8 cellular contexts compared by ENCODE assay signal in the genomic region with DNA sequence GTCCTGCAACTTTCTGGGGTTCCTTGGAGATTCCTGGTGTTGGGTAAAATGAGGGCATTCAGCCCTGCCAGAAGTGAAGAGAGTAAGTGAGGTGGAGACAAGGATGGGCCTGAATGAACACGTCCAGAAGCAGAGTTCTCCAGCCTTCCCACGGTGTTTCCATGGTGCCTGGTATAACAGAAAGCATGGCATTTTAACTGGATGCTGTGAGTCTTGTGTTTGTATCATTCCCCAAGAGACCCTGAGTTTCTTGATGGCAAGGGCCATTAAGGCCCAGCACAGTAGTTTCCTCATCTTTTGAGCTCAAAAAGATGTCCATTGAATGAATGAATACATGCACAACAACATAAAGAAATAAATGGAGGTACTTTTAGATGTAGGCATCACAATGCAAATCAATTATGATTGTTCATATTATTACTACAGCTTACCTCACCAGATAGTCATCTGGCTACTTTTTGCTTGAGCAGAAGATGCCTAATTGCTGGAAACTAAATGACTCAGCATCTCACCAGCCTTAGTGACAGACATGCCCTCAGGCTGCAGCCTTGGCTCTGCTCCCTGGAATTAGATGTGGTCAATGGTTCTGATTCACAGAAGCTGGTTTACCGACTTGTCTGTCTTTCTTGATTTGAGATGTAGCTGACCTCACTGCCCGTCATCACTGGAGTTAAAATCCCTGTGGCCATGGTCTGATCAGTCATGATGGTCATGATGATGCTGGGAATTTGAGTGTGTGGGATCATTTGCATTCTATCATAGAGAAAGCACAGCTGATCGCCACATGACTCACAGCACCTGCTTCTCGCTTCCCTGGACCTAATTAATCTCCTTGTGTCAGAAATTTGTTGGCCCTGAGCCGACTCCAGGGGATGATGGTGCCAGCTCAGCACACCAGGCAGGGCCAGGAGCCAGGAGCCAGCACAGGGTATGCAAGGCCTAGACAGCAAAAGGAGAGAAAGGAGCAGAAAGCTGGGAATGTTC.
DNase-seq lines count a peak whose midpoint lies in the region; ATAC-seq and TF ChIP-seq lines count a peak whose summit lies in the region.

No MANE protein-coding gene starts in this region.

- CTCF ChIA-PET in activated CD8-positive, alpha-beta T cell treated with anti-CD3 and anti-CD28 coated beads for 36 hours (lab: Charles Lee): no interaction called here

- no peak overlapping the region for H3K27ac Mint-ChIP-seq in activated CD8-positive, alpha-beta T cell treated with anti-CD3 and anti-CD28 coated beads for 36 hours

- POLR2A ChIA-PET in activated CD8-positive, alpha-beta T cell treated with anti-CD3 and anti-CD28 coated beads for 36 hours (lab: Charles Lee): interaction anchor here (0.6 kb wide), 1 partner anchor 14 kb away, joined by 3 read pairs; no protein-coding TSS in a partner anchor

- intact Hi-C loops in activated CD8-positive, alpha-beta T cell treated with anti-CD3 and anti-CD28 coated beads for 36 hours (cut with micrococcal nuclease): no loop called here

- H3K4me3 ChIP-seq in AG09309 (ENCODE audit: control insufficient read depth, low read depth, low read length): no peak overlapping the region

- no peaks in the 10 kb centered on the region for H3K36me3 Mint-ChIP-seq in activated CD8-positive, alpha-beta T cell treated with anti-CD3 and anti-CD28 coated beads for 36 hours (ENCODE audit: low read depth)

- no peak for TF ChIP-seq CTCF in AG09309 (IDR thresholded peaks at IDR 0.05; ENCODE audit: control insufficient read depth, insufficient read depth, low read depth, low read length, missing control alignments)
- TF ChIP-seq CTCF in activated CD8-positive, alpha-beta T cell treated with anti-CD3 and anti-CD28 coated beads for 36 hours (IDR thresholded peaks at IDR 0.05): no peak

- peaks cover 3% of the 10 kb centered on the region for H3K27me3 Mint-ChIP-seq in activated CD8-positive, alpha-beta T cell treated with anti-CD3 and anti-CD28 coated beads for 36 hours

- ATAC-seq in GM18907 (IDR thresholded peaks at IDR 0.05; ENCODE audit: unreplicated experiment) (peak; percentile 89), HG03159 (IDR thresholded peaks at IDR 0.05; ENCODE audit: unreplicated experiment) (peak; percentile 66), GM19324 (IDR thresholded peaks at IDR 0.05; ENCODE audit: low FRiP score, unreplicated experiment) (no peak)
- ATAC-seq in activated CD8-positive, alpha-beta T cell treated with anti-CD3 and anti-CD28 coated beads for 36 hours: peak; percentile 20

- no peaks in the 10 kb centered on the region for H3K4me1 Mint-ChIP-seq in activated CD8-positive, alpha-beta T cell treated with anti-CD3 and anti-CD28 coated beads for 36 hours (ENCODE audit: low read depth)

- peaks cover 4% of the 10 kb centered on the region for H3K9me3 Mint-ChIP-seq in activated CD8-positive, alpha-beta T cell treated with anti-CD3 and anti-CD28 coated beads for 36 hours

- DNase-seq in AG09309 (ENCODE audit: low read depth) (peak; percentile 98), mucosa of gallbladder (ENCODE audit: low spot score) (peak; percentile 88), GDM1 (lab: John Stamatoyannopoulos, UW) (no peak), DMS53 (lab: John Stamatoyannopoulos, UW) (no peak)
- DNase-seq in activated CD8-positive, alpha-beta T cell treated with anti-CD3 and anti-CD28 coated beads for 36 hours: peak; percentile 14

- H3K4me3 Mint-ChIP-seq in activated CD8-positive, alpha-beta T cell treated with anti-CD3 and anti-CD28 coated beads for 36 hours: no peak overlapping the region

Comparison
In these comparisons a context has a peak if more than half of its experiments do, and no peak if none do; other contexts are left out.
1. DNase-seq: peak in AG09309 (single experiment), activated CD8-positive, alpha-beta T cell treated with anti-CD3 and anti-CD28 coated beads for 36 hours (single experiment) and mucosa of gallbladder (single experiment); none in GDM1 (single experiment) and DMS53 (single experiment).